Comparison of ENCODE assay signal across 1 cellular context in genomic region chr2:87740932-87741331, GRCh38. TPM values are rescaled to one million over a fixed set of nuclear protein-coding genes. Genes with fewer than 3 reads are reported as not detected.
"Had no signal": no experiment of that assay in that cellular context is flagged by ENCODE, and none has a peak within 500 bp of the region (broad histone marks: within the 10 kb centered on the region; RNA-seq: fewer than 3 reads in every experiment).

No MANE protein-coding gene starts in this region.

RNA-seq across cellular contexts. Expression of gene PLGLB2, which starts 7.0 kb away (rescaled TPM):
- total RNA-seq: G401 had no signal
